Comparison of ENCODE assay signal across 24 cellular contexts in genomic region chr4:101851671-101852070, GRCh38.
DNase-seq lines count a peak whose midpoint lies in the region; ATAC-seq, FAIRE-seq and TF ChIP-seq lines count a peak whose summit lies in the region.
"Had no signal": no experiment of that assay in that cellular context is flagged by ENCODE, and none has a peak within 500 bp of the region (broad histone marks: within the 10 kb centered on the region; RNA-seq: fewer than 3 reads in every experiment).

No MANE protein-coding gene starts in this region.

- H3K9me3 ChIP-seq in astrocyte (ENCODE audit: insufficient read depth, low read depth, low read length), result no peaks in the 10 kb centered on the region
- H3K9me3 ChIP-seq: HAP-1, heart right ventricle, Peyer's patch had no signal

- H3K4me3 Mint-ChIP-seq in astrocyte (ENCODE audit: unreplicated experiment), result no peak overlapping the region
- H3K4me3 Mint-ChIP-seq: activated CD8-positive, alpha-beta T cell treated with anti-CD3 and anti-CD28 coated beads, Interleukin-2, amount 10 ng/mL, durations not matched to agents 7 days and 5 days; immature natural killer cell had no signal

- no peak overlapping the region for H3K9ac ChIP-seq in astrocyte (ENCODE audit: low read length)
- H3K9ac ChIP-seq: KMS-11 had no signal

- H3K4me1 ChIP-seq in astrocyte (ENCODE audit: insufficient read depth, low read length), result peaks cover 12% of the 10 kb centered on the region
- H3K4me1 ChIP-seq: HAP-1, heart right ventricle had no signal

- H3K4me2 ChIP-seq in astrocyte (ENCODE audit: low read length), result no peak overlapping the region
- H3K4me2 ChIP-seq: KMS-11 had no signal

- H2AFZ ChIP-seq in astrocyte (ENCODE audit: low read depth, low read length), result no peak overlapping the region

- H3K4me3 ChIP-seq in astrocyte (ENCODE audit: insufficient read depth, low read depth, low read length), result no peak overlapping the region
- H3K4me3 ChIP-seq: HAP-1, heart right ventricle, Peyer's patch had no signal

- DNase-seq in GM18507 (ENCODE audit: extremely low spot score, insufficient read length, low read depth), result no peak
- DNase-seq in astrocyte (ENCODE audit: low read depth), result no peak
- no peak for DNase-seq in hypothalamus (lab: John Stamatoyannopoulos, UW)
- no peak for DNase-seq in OCI-M2 (lab: John Stamatoyannopoulos, UW; ENCODE audit: unreplicated experiment)
- no peak for DNase-seq in GM19240 (ENCODE audit: insufficient read length, low spot score)
- DNase-seq: activated CD8-positive, alpha-beta T cell treated with anti-CD3 and anti-CD28 coated beads, Interleukin-2, amount 10 ng/mL, durations not matched to agents 7 days and 5 days; activated T-cell treated with anti-CD3 and anti-CD28 coated beads, Interleukin-2, amount 50 U/mL, for 1 hour; amygdala; heart right ventricle; immature natural killer cell; left ventricle myocardium superior; NCI-H2029; NCI-H345; Peyer's patch; stimulated activated CD4-positive, alpha-beta T cell treated with anti-CD3 and anti-CD28 coated beads, Interleukin-1b, Interleukin-23, amount 100 ng/mL, for 48 hours; stimulated activated naive CD4-positive, alpha-beta T cell treated with Interleukin-2 at 50 U/mL for 16 hours; T-helper 9 cell had no signal

- no peak overlapping the region for H3K27ac ChIP-seq in astrocyte (ENCODE audit: low read depth, low read length)
- H3K27ac ChIP-seq: C4-2B, heart right ventricle, KMS-11 had no signal

- H3K4me1 Mint-ChIP-seq in astrocyte (ENCODE audit: low read depth, unreplicated experiment), result peaks cover 31% of the 10 kb centered on the region
- H3K4me1 Mint-ChIP-seq: immature natural killer cell had no signal

- peaks cover 3% of the 10 kb centered on the region for H3K9me3 Mint-ChIP-seq in astrocyte (ENCODE audit: unreplicated experiment)

- peak; percentile 71 for FAIRE-seq in GM18507 (lab: Jason Lieb, UNC)
- no peak for FAIRE-seq in astrocyte (lab: Jason Lieb, UNC)

- H4K20me1 ChIP-seq in astrocyte (ENCODE audit: insufficient read depth, low read length), result no peaks in the 10 kb centered on the region

- H3K27me3 Mint-ChIP-seq in astrocyte (ENCODE audit: low read depth, unreplicated experiment), result no peaks in the 10 kb centered on the region
- H3K27me3 Mint-ChIP-seq: progenitor cell of endocrine pancreas had no signal

- no peaks in the 10 kb centered on the region for H3K36me3 Mint-ChIP-seq in astrocyte (ENCODE audit: low read depth, unreplicated experiment)
- H3K36me3 Mint-ChIP-seq: immature natural killer cell had no signal

- no peaks in the 10 kb centered on the region for H3K79me2 ChIP-seq in astrocyte (ENCODE audit: insufficient read depth, low read length)

- peak overlapping the region; percentile 60 for H3K27ac Mint-ChIP-seq in astrocyte (ENCODE audit: unreplicated experiment)
- H3K27ac Mint-ChIP-seq: activated CD8-positive, alpha-beta T cell treated with anti-CD3 and anti-CD28 coated beads, Interleukin-2, amount 10 ng/mL, durations not matched to agents 7 days and 5 days; immature natural killer cell; progenitor cell of endocrine pancreas had no signal

- no peaks in the 10 kb centered on the region for H3K36me3 ChIP-seq in astrocyte (ENCODE audit: insufficient read depth, low read length)
- H3K36me3 ChIP-seq: HAP-1, heart right ventricle, Peyer's patch had no signal

- no peaks in the 10 kb centered on the region for H3K27me3 ChIP-seq in astrocyte (ENCODE audit: insufficient read depth, low read length)
- H3K27me3 ChIP-seq: heart right ventricle, Peyer's patch had no signal

- TF ChIP-seq CTCF in astrocyte (IDR thresholded peaks at IDR 0.05; ENCODE audit: insufficient read depth, low read depth, low read length), result no peak

- peak; percentile 45 for ATAC-seq in GM19463 (IDR thresholded peaks at IDR 0.05; ENCODE audit: unreplicated experiment)
- peak; percentile 55 for ATAC-seq in HG03135 (IDR thresholded peaks at IDR 0.05; ENCODE audit: unreplicated experiment)
- ATAC-seq in SK-N-SH treated with all-trans-retinoic acid at 6 μM for 48 hours, result no peak
- ATAC-seq: activated CD8-positive, alpha-beta T cell treated with anti-CD3 and anti-CD28 coated beads, Interleukin-2, amount 10 ng/mL, durations not matched to agents 7 days and 5 days; heart right ventricle; left ventricle myocardium superior had no signal

TF ChIP-seq in SK-N-SH treated with all-trans-retinoic acid at 6 μM for 48 hours, 23 proteins besides CTCF, POLR2A, EP300 and RAD21:
- TF ChIP-seq TOX (CRISPR knock-in tag; IDR thresholded peaks at IDR 0.05; ENCODE audit: borderline replicate concordance) (no peak), GLIS3 (CRISPR knock-in tag; IDR thresholded peaks at IDR 0.05) (no peak), ZNF565 (CRISPR knock-in tag; conservative IDR thresholded peaks at IDR 0.05; ENCODE audit: low read depth) (no peak), TCF4 (CRISPR knock-in tag; IDR thresholded peaks at IDR 0.05; ENCODE audit: borderline replicate concordance) (no peak), POU6F1 (CRISPR knock-in tag; IDR thresholded peaks at IDR 0.05; ENCODE audit: borderline replicate concordance, low read depth) (no peak), PATZ1 (CRISPR knock-in tag; IDR thresholded peaks at IDR 0.05; ENCODE audit: borderline replicate concordance) (no peak)
- TF ChIP-seq, protein P1, sequence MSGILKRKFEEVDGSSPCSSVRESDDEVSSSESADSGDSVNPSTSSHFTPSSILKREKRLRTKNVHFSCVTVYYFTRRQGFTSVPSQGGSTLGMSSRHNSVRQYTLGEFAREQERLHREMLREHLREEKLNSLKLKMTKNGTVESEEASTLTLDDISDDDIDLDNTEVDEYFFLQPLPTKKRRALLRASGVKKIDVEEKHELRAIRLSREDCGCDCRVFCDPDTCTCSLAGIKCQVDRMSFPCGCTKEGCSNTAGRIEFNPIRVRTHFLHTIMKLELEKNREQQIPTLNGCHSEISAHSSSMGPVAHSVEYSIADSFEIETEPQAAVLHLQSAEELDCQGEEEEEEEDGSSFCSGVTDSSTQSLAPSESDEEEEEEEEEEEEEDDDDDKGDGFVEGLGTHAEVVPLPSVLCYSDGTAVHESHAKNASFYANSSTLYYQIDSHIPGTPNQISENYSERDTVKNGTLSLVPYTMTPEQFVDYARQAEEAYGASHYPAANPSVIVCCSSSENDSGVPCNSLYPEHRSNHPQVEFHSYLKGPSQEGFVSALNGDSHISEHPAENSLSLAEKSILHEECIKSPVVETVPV (CRISPR knock-in tag; IDR thresholded peaks at IDR 0.05), result no peak
- TF ChIP-seq, protein P2, sequence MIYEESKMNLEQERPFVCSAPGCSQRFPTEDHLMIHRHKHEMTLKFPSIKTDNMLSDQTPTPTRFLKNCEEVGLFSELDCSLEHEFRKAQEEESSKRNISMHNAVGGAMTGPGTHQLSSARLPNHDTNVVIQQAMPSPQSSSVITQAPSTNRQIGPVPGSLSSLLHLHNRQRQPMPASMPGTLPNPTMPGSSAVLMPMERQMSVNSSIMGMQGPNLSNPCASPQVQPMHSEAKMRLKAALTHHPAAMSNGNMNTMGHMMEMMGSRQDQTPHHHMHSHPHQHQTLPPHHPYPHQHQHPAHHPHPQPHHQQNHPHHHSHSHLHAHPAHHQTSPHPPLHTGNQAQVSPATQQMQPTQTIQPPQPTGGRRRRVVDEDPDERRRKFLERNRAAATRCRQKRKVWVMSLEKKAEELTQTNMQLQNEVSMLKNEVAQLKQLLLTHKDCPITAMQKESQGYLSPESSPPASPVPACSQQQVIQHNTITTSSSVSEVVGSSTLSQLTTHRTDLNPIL (CRISPR knock-in tag; IDR thresholded peaks at IDR 0.05; ENCODE audit: low read depth), result no peak
